ENCODE assay signal across 8 cellular contexts in genomic region chr19:56637976-56638555, GRCh38. TPM values are rescaled to one million over a fixed set of nuclear protein-coding genes. Genes with fewer than 3 reads are reported as not detected.
DNase-seq lines count a peak whose midpoint lies in the region; ATAC-seq and TF ChIP-seq lines count a peak whose summit lies in the region.

No MANE protein-coding gene starts in this region.

- H3K27me3 ChIP-seq in right atrium auricular region (peaks cover 0 to 3% of the 10 kb centered on the region in 2 donors), esophagus muscularis mucosa (peaks cover 0 to 8% (median 2%) of the 10 kb centered on the region in 4 donors)

- H3K4me3 ChIP-seq in right atrium auricular region = no peak overlapping the region
- H3K4me3 ChIP-seq in esophagus muscularis mucosa = no peak overlapping the region

- intact Hi-C loops in esophagus muscularis mucosa (cut with DNase I) = no loop called here

- H3K27me3 Mint-ChIP-seq in activated naive CD8-positive, alpha-beta T cell treated with anti-CD3 and anti-CD28 coated beads, Interleukin-2, amount 50 U/mL, for 24 hours = peaks cover 4% of the 10 kb centered on the region

- no peak overlapping the region for H3K27ac ChIP-seq in right atrium auricular region
- H3K27ac ChIP-seq in esophagus muscularis mucosa (replicated peaks in 1 of 4) = no peak overlapping the region

- H3K4me1 ChIP-seq in right atrium auricular region (no peaks in the 10 kb centered on the region), esophagus muscularis mucosa (no peaks in the 10 kb centered on the region)

- H3K9me3 ChIP-seq in right atrium auricular region (peaks cover 0 to 13% of the 10 kb centered on the region in 2 donors), esophagus muscularis mucosa (peaks cover 0 to 22% (median 12%) of the 10 kb centered on the region in 4 donors)

- H3K4me1 Mint-ChIP-seq in activated naive CD8-positive, alpha-beta T cell treated with anti-CD3 and anti-CD28 coated beads, Interleukin-2, amount 50 U/mL, for 24 hours = no peaks in the 10 kb centered on the region

- ATAC-seq in activated naive CD8-positive, alpha-beta T cell treated with anti-CD3 and anti-CD28 coated beads, Interleukin-2, amount 50 U/mL, for 24 hours = peak; percentile 46
- no peak for ATAC-seq in GM19397 (IDR thresholded peaks at IDR 0.05; ENCODE audit: unreplicated experiment)
- no peak for ATAC-seq in GM19023 (IDR thresholded peaks at IDR 0.05; ENCODE audit: unreplicated experiment)

- WGBS in esophagus muscularis mucosa = 8% methylated on average over 19 of the region's 21 CpGs

- DNase-seq in DMS 273 (lab: John Stamatoyannopoulos, UW; ENCODE audit: unreplicated experiment) (peak; percentile 80), M059J (ENCODE audit: low read depth) (peak; percentile 56), right atrium auricular region (ENCODE audit: low spot score) (peak; percentile 59), renal cortical epithelial cell (ENCODE audit: low read depth) (peak; percentile 33), esophagus muscularis mucosa (ENCODE audit: extremely low spot score) (no peak)
- peak; percentile 47 for DNase-seq in activated naive CD8-positive, alpha-beta T cell treated with anti-CD3 and anti-CD28 coated beads, Interleukin-2, amount 50 U/mL, for 24 hours

- peaks cover 20% of the 10 kb centered on the region for H3K36me3 Mint-ChIP-seq in activated naive CD8-positive, alpha-beta T cell treated with anti-CD3 and anti-CD28 coated beads, Interleukin-2, amount 50 U/mL, for 24 hours (ENCODE audit: low read depth)

- TF ChIP-seq EP300 in esophagus muscularis mucosa (IDR thresholded peaks at IDR 0.05) = no peak

- no peak for TF ChIP-seq POLR2A in esophagus muscularis mucosa (IDR thresholded peaks at IDR 0.05; ENCODE audit: low read depth)

- TF ChIP-seq CTCF in right atrium auricular region (IDR thresholded peaks at IDR 0.05) (no peak), esophagus muscularis mucosa (IDR thresholded peaks at IDR 0.05) (no peak)

- H3K36me3 ChIP-seq in right atrium auricular region (no peaks in the 10 kb centered on the region), esophagus muscularis mucosa (no peaks in the 10 kb centered on the region)

- H3K27ac Mint-ChIP-seq in activated naive CD8-positive, alpha-beta T cell treated with anti-CD3 and anti-CD28 coated beads, Interleukin-2, amount 50 U/mL, for 24 hours = no peak overlapping the region

- H3K9me3 Mint-ChIP-seq in activated naive CD8-positive, alpha-beta T cell treated with anti-CD3 and anti-CD28 coated beads, Interleukin-2, amount 50 U/mL, for 24 hours = peaks cover 50% of the 10 kb centered on the region

- H3K4me3 Mint-ChIP-seq in activated naive CD8-positive, alpha-beta T cell treated with anti-CD3 and anti-CD28 coated beads, Interleukin-2, amount 50 U/mL, for 24 hours = no peak overlapping the region

RNA-seq across cellular contexts. Expression of gene SMIM17, which starts 4.9 kb away (rescaled TPM):
- total RNA-seq in M059J (2014; rRNA removed; shearing (Covaris generic)) = 0.15 TPM in 1 of 2 replicates, not detected in the other
- not detected for total RNA-seq in right atrium auricular region
- 0.30 TPM in 1 of 2 replicates, not detected in the other for total RNA-seq in renal cortical epithelial cell
- under 1 TPM in 1 of 4 donors, not detected in 3; 0.65 TPM for total RNA-seq in esophagus muscularis mucosa

RNA-seq across cellular contexts. Expression of gene ZNF835, which starts 33.5 kb away (rescaled TPM):
- 0.49 and 0.71 TPM in 2 replicates for total RNA-seq in M059J (2014; rRNA removed; shearing (Covaris generic))
- total RNA-seq in right atrium auricular region = 10 to 100 TPM in 1 of 2 donors, 1 to 10 TPM in 1; 6.5 to 12.8 TPM
- total RNA-seq in renal cortical epithelial cell = 0.69 and 2.0 TPM in 2 replicates
- total RNA-seq in esophagus muscularis mucosa = 10 to 100 TPM in 1 of 4 donors, 1 to 10 TPM in 3; 3.0 to 11.4 (median 6.7) TPM

RNA-seq across cellular contexts. Expression of gene ZNF71, which starts 43.0 kb away (rescaled TPM):
- total RNA-seq in M059J (2014; rRNA removed; shearing (Covaris generic)) = 4.0 and 8.8 TPM in 2 replicates
- total RNA-seq in right atrium auricular region (1 to 10 TPM; 6.9 to 9.8 TPM), renal cortical epithelial cell (7.5 and 15.8 TPM in 2 replicates), esophagus muscularis mucosa (10 to 100 TPM; 12.6 to 25.9 (median 19.6) TPM)
